Comparison of ENCODE assay signal across 1 cellular context in the genomic region with DNA sequence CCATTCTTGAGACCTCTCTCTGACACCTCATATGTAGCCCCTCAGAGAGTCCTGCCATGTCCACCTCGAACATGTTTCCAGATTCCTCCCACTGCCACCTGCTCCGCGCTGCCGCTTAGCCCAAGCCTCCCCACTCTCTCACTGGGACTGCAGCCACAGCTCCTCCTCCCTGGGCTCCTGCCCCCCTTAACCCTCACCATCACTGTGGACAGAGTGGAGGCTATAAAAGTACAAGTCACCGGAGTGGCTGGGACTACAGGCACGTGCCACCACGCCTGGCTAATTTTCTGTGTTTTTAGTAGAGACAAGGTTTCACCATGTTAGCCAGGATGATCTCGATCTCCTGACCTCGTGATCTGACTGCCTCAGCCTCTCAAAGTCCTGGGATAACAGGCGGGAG.
TF ChIP-seq lines count a peak whose summit lies in the region.

No MANE protein-coding gene starts in this region.

TF ChIP-seq in WTC11, 78 proteins besides CTCF, POLR2A, EP300 and RAD21 (continued from another document):
- TF ChIP-seq ZNF281 (CRISPR knock-in tag; IDR thresholded peaks at IDR 0.05) = no peak
TF ChIP-seq in WTC11: peak in this region for 0.
